10 cellular contexts compared by ENCODE assay signal in the genomic region with DNA sequence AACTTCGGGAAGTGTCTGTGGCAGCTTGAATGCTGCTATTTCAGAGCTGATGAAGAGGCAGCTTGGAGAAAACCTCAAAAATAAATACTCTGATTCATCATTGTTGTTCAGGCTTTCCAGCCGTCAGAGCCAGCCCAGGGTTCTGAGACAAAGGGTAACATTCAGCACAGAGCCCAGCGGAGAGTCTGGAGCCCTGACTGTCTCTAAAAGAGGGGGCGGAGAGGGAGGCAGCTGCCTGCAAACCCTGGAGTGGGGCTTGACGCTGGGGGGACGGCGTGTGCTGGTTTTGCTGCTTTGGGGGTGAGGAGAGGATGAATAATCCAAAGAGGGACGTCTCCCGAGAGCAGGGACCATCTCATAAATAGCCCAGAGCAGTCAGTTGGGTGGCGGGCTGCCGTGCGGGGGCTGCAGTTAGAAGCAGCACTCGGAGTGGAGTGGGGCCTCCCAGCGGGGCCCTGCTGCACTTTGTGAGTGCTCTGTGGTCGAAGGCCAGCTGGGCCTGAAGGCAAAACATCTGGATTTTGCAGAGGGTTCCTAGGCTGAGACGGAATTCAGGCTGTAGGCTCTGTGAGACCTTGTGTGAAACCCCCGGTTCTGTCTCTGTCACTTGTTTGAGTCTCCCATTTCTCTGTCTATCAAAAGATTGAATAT.
DNase-seq lines count a peak whose midpoint lies in the region; FAIRE-seq and TF ChIP-seq lines count a peak whose summit lies in the region.
"Had no signal": no experiment of that assay in that cellular context is flagged by ENCODE, and none has a peak within 500 bp of the region (broad histone marks: within the 10 kb centered on the region; RNA-seq: fewer than 3 reads in every experiment).

No MANE protein-coding gene starts in this region.

- peak; percentile 90 for FAIRE-seq in frontal cortex (lab: Jason Lieb, UNC)
- FAIRE-seq: TTC549 had no signal

- peak overlapping the region; percentile 96 for H2BK120ac ChIP-seq in trophoblast cell (ENCODE audit: insufficient read depth, low read length, poor library complexity)

- peak overlapping the region; percentile 67 for H2AFZ ChIP-seq in trophoblast cell (ENCODE audit: insufficient read depth, low read length, poor library complexity)

- peak overlapping the region; percentile 82 for H2AK5ac ChIP-seq in trophoblast cell (ENCODE audit: low read length)

- H3K27ac ChIP-seq in DOHH2 (ENCODE audit: low read depth, low read length) (peak overlapping the region; percentile 96), trophoblast cell (ENCODE audit: low read depth, low read length) (peak overlapping the region; percentile 74)

- no CpG with 5 or more reads among the region's 17 CpGs for WGBS in trophoblast cell (ENCODE audit: extremely low coverage, insufficient coverage, insufficient read length)

- H3K4me3 ChIP-seq in DOHH2 (ENCODE audit: low read length) (peak overlapping the region; percentile 70; the same call in 1 of the 2 replicates), trophoblast cell (ENCODE audit: low read depth, low read length) (no peak overlapping the region)
- H3K4me3 ChIP-seq: prostate gland had no signal

- H4K91ac ChIP-seq in trophoblast cell (ENCODE audit: low read depth, low read length), result peak overlapping the region; percentile 85

- H3K9ac ChIP-seq in trophoblast cell (ENCODE audit: low read length), result no peak overlapping the region

- H3K79me1 ChIP-seq in trophoblast cell (ENCODE audit: low read length), result peaks cover 12% of the 10 kb centered on the region

- H4K20me1 ChIP-seq in DOHH2 (ENCODE audit: control insufficient read depth, insufficient read depth, low read depth, low read length), result no peaks in the 10 kb centered on the region

- no peaks in the 10 kb centered on the region for H3K36me3 ChIP-seq in DOHH2 (ENCODE audit: control insufficient read depth, low read length)
- no peaks in the 10 kb centered on the region for H3K36me3 ChIP-seq in trophoblast cell (ENCODE audit: control insufficient read depth in 1 of 2, insufficient read depth in 2 of 2, low read length in 2 of 2)
- H3K36me3 ChIP-seq: prostate gland had no signal

- H3K9me3 ChIP-seq in DOHH2 (ENCODE audit: control insufficient read depth, insufficient read depth, low read length) (peaks cover 1% of the 10 kb centered on the region; the same call in 1 of the 2 replicates), trophoblast cell (ENCODE audit: insufficient read depth, low read depth, low read length) (no peaks in the 10 kb centered on the region)
- H3K9me3 ChIP-seq: prostate gland had no signal

- peak overlapping the region; percentile 79 for H2BK12ac ChIP-seq in trophoblast cell (ENCODE audit: low read length)

- TF ChIP-seq CTCF in DOHH2 (IDR thresholded peaks at IDR 0.05; ENCODE audit: low read depth, low read length, poor library complexity, severe bottlenecking), result no peak

- H3K27me3 ChIP-seq in DOHH2 (ENCODE audit: control insufficient read depth, low read length) (no peaks in the 10 kb centered on the region), trophoblast cell (ENCODE audit: insufficient read depth, low read length) (no peaks in the 10 kb centered on the region)

- H3K4me1 ChIP-seq in DOHH2 (ENCODE audit: control insufficient read depth, low read length) (peaks cover 71% of the 10 kb centered on the region), trophoblast cell (ENCODE audit: control insufficient read depth in 1 of 2, insufficient read depth in 2 of 2, low read length in 2 of 2) (peaks cover 12 to 22% of the 10 kb centered on the region in 2 experiments)
- H3K4me1 ChIP-seq: prostate gland had no signal

- peak overlapping the region; percentile 74 for H4K12ac ChIP-seq in trophoblast cell (ENCODE audit: low read depth, low read length)

- peak overlapping the region; percentile 90 for H3K18ac ChIP-seq in trophoblast cell (ENCODE audit: low read length)

- H3F3A ChIP-seq in DOHH2 (ENCODE audit: control insufficient read depth, insufficient read depth), result peaks cover 23% of the 10 kb centered on the region

- H3K9me2 ChIP-seq in DOHH2 (replicated peaks; ENCODE audit: control insufficient read depth, low read length), result no peaks in the 10 kb centered on the region

- H3K79me2 ChIP-seq in DOHH2 (ENCODE audit: control insufficient read depth, low read length) (peaks cover 6% of the 10 kb centered on the region; the same call in 1 of the 2 replicates), trophoblast cell (ENCODE audit: control insufficient read depth, insufficient read depth, low read length, poor library complexity) (peaks cover 4% of the 10 kb centered on the region)

- in situ Hi-C loops in SK-MEL-5 (cut with HindIII; ENCODE audit: low pct_unique_long_range_greater_than_20kb, low sequenced_read_pairs), result no loop called here

- H4K8ac ChIP-seq in trophoblast cell (ENCODE audit: low read depth, low read length), result peak overlapping the region; percentile 79

- H3K23ac ChIP-seq in trophoblast cell (ENCODE audit: low read length), result no peak overlapping the region

- TF ChIP-seq POLR2A in erythroblast (IDR thresholded peaks at IDR 0.05; ENCODE audit: low read length), result no peak

- peak overlapping the region; percentile 87 for H3K4me2 ChIP-seq in DOHH2 (ENCODE audit: low read length)
- peak overlapping the region; percentile 25 for H3K4me2 ChIP-seq in trophoblast cell (ENCODE audit: low read length)

- DNase-seq in SK-MEL-5 (ENCODE audit: low read depth, low spot score) (peak; percentile 99), frontal cortex (ENCODE audit: low spot score in 2 of 2) (peak; percentile 49 to 67), trophoblast cell (no peak), NCI-H1105 treated with DMSO at 0.1 percent for 48 hours (lab: John Stamatoyannopoulos, UW) (no peak), SHP77 (lab: John Stamatoyannopoulos, UW) (no peak), erythroblast (lab: John Stamatoyannopoulos, UW) (no peak)
- no peak for DNase-seq in activated CD4-positive, alpha-beta T cell treated with anti-CD3 and anti-CD28 coated beads for 1 hour

- H3K4ac ChIP-seq in trophoblast cell (ENCODE audit: low read depth, low read length), result peak overlapping the region; percentile 67

- H3K14ac ChIP-seq in trophoblast cell (ENCODE audit: low read length), result peak overlapping the region; percentile 82

- H2BK5ac ChIP-seq in trophoblast cell (ENCODE audit: low read depth, low read length, poor library complexity), result peak overlapping the region; percentile 81

Comparison
In these comparisons a context has a peak if more than half of its experiments do, and no peak if none do; other contexts are left out.
1. DNase-seq: peak in SK-MEL-5 (single experiment) and frontal cortex (2 of 2); none in trophoblast cell (0 of 2), NCI-H1105 treated with DMSO at 0.1 percent for 48 hours (single experiment), SHP77 (0 of 2), erythroblast (0 of 2) and activated CD4-positive, alpha-beta T cell treated with anti-CD3 and anti-CD28 coated beads for 1 hour (single experiment).